In the genomic region with DNA sequence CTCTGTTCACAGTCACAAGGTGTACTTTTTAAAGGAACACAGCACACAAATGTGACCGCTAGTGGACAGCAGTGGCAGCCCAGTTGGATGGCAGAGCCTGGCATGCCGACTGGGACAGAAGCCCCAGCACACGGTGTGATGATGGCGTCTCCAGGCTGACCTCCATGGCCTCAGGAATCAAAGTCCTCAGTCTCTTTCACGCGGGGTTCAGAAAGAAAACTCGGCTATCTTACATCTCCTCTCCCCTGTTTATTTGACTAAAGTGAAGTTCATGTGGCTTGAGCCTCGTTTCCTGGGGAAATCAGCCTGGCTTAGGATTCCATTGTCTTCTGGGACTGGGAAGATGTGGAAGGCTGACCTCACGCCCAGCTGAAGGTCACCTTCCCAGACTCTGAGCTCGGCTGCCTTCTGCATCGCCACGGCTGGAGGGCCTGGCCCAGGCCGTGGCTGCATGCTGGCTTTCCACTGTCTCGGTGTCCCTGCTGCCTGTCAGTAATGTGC, we compare ENCODE assay signal across 12 cellular contexts. TPM values are rescaled to one million over a fixed set of nuclear protein-coding genes. Genes with fewer than 3 reads are reported as not detected.
DNase-seq lines count a peak whose midpoint lies in the region; ATAC-seq and TF ChIP-seq lines count a peak whose summit lies in the region.
"Had no signal": no experiment of that assay in that cellular context is flagged by ENCODE, and none has a peak within 500 bp of the region (broad histone marks: within the 10 kb centered on the region; RNA-seq: fewer than 3 reads in every experiment).

No MANE protein-coding gene starts in this region.

- no peak overlapping the region for H3K9ac ChIP-seq in duodenal mucosa (ENCODE audit: low read depth in 1 of 2, low read length in 2 of 2)
- H3K9ac ChIP-seq in colonic mucosa (ENCODE audit: low read depth in 2 of 2, low read length in 2 of 2) = no peak overlapping the region

- intact Hi-C loops in right lobe of liver (cut with DNase I) = no loop called here
- intact Hi-C loops in colonic mucosa (cut with DNase I) = no loop called here

- no peaks in the 10 kb centered on the region for H3K9me3 ChIP-seq in duodenal mucosa (ENCODE audit: control insufficient read depth in 1 of 2, low read length in 2 of 2)
- H3K9me3 ChIP-seq in right lobe of liver = no peaks in the 10 kb centered on the region
- H3K9me3 ChIP-seq in colonic mucosa = no peaks in the 10 kb centered on the region

- no peak for TF ChIP-seq POLR2A in right lobe of liver (IDR thresholded peaks at IDR 0.05)

- H3K27me3 ChIP-seq in duodenal mucosa (ENCODE audit: control insufficient read depth in 1 of 2, insufficient read depth in 2 of 2, low read length in 2 of 2) (no peaks in the 10 kb centered on the region), right lobe of liver (no peaks in the 10 kb centered on the region), colonic mucosa (no peaks in the 10 kb centered on the region)

- ATAC-seq in right lobe of liver = peak; percentile 60 to 77 (median 68)

- 46% methylated on average over 7 of the region's 14 CpGs for WGBS in right lobe of liver (ENCODE audit: insufficient coverage, low coverage, low lambda C conversion rate, missing lambda C conversion rate)

- H3K36me3 ChIP-seq in duodenal mucosa (ENCODE audit: control insufficient read depth in 1 of 2, insufficient read depth in 2 of 2, low read length in 2 of 2) = no peaks in the 10 kb centered on the region
- no peaks in the 10 kb centered on the region for H3K36me3 ChIP-seq in right lobe of liver
- no peaks in the 10 kb centered on the region for H3K36me3 ChIP-seq in colonic mucosa

- H3K27ac ChIP-seq in duodenal mucosa (ENCODE audit: low read depth, low read length) = peak overlapping the region; percentile 39
- H3K27ac ChIP-seq in right lobe of liver = peak overlapping the region; percentile 15 to 50 (median 40)
- H3K27ac ChIP-seq in skin epidermis = peak overlapping the region in 18 of 21 experiments; percentile 1 to 82 (median 58)
- no peak overlapping the region for H3K27ac ChIP-seq in colonic mucosa

- TF ChIP-seq CTCF in right lobe of liver (IDR thresholded peaks at IDR 0.05) (no peak), colonic mucosa (IDR thresholded peaks at IDR 0.05) (no peak)

- H3K4me1 ChIP-seq in duodenal mucosa (ENCODE audit: control insufficient read depth in 1 of 2, insufficient read depth in 2 of 2, low read length in 2 of 2) (peaks cover 34 to 40% of the 10 kb centered on the region in 2 donors), right lobe of liver (no peaks in the 10 kb centered on the region), colonic mucosa (peaks cover 11% of the 10 kb centered on the region)

- H3K4me3 ChIP-seq in duodenal mucosa (ENCODE audit: low read depth in 1 of 2, low read length in 2 of 2) (no peak overlapping the region), right lobe of liver (no peak overlapping the region), skin epidermis (no peak overlapping the region), colonic mucosa (no peak overlapping the region)

- DNase-seq in RPMI7951 (ENCODE audit: low read depth) (peak; percentile 37), right lobe of liver (no peak), GM19240 (ENCODE audit: insufficient read length, low spot score) (no peak), colonic mucosa (no peak), NCI-H2171 treated with DMSO at 0.1 percent for 48 hours (lab: John Stamatoyannopoulos, UW) (no peak)
- DNase-seq in activated naive CD4-positive, alpha-beta T cell treated with Interleukin-2 at 50 U/mL for 16 hours = no peak
- DNase-seq: activated CD8-positive, alpha-beta memory T cell treated with anti-CD3 and anti-CD28 coated beads, Interleukin-2, amount 50 U/mL, for 48 hours; cortex of kidney; stimulated activated CD4-positive, alpha-beta T cell treated with anti-CD3 and anti-CD28 coated beads, Interleukin-15, amount 100 ng/mL, for 24 hours; T-helper 9 cell had no signal

RNA-seq across cellular contexts. Expression of gene ASAP2, which starts 56.1 kb away (rescaled TPM):
- total RNA-seq in RPMI7951 (2014; rRNA removed; shearing (Covaris generic)) = 40.1 and 46.7 TPM in 2 replicates
- total RNA-seq in right lobe of liver (1 to 10 TPM; 2.4 to 5.2 (median 3.9) TPM), colonic mucosa (10 to 100 TPM; 58.1 to 61.7 TPM)
